ENCODE assay signal across 8 cellular contexts in the genomic region with DNA sequence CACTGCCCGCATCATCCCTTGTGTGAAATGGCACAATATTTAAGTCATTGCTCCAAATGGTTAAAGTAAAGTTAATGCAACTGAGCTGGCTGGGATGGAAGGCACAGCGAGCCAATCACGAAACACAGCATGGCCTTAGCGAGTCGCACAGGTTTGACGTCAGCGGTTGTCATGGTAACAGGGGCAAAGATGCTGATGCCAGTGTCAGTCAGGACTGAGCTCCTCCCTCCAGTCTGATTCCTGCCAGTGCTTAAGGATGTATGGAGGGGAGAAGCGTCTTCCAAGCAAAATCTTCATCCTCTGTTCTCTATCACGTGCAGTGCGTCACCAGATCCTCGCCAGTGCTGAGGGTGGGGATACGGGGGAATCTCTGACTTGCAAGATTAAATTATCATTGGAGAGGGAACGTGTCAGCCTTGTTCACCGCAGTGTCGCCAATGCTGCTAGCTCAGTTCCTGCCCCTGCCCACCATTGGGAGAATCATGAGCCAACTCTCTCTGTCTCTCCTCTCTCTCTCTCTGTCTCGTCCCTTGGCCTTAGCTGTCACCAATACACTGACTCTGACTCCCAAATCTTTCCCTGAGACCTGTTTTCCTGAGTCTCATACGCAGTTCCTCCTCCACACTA. TPM values are rescaled to one million over a fixed set of nuclear protein-coding genes. Genes with fewer than 3 reads are reported as not detected.
DNase-seq lines count a peak whose midpoint lies in the region; ATAC-seq, FAIRE-seq and TF ChIP-seq lines count a peak whose summit lies in the region.

No MANE protein-coding gene starts in this region.

- no peak for FAIRE-seq in HepG2 (lab: Jason Lieb, UNC)

- H4K20me1 ChIP-seq in Karpas-422 (ENCODE audit: insufficient read depth, low read depth, low read length): no peaks in the 10 kb centered on the region
- H4K20me1 ChIP-seq in HepG2 (ENCODE audit: insufficient read depth, low read length): no peaks in the 10 kb centered on the region

- intact Hi-C loops in HepG2 (cut with micrococcal nuclease; ENCODE audit: unreplicated experiment): no loop called here

- no peaks in the 10 kb centered on the region for H3K36me3 ChIP-seq in Karpas-422 (ENCODE audit: insufficient read depth, low read length)
- peaks cover 0 to 5% of the 10 kb centered on the region in 2 experiments; a peak in 1 of 5 replicates for H3K36me3 ChIP-seq in HepG2 (replicated peaks in 1 of 2; ENCODE audit: control insufficient read depth in 1 of 2, insufficient read depth in 2 of 2, low read length in 2 of 2)

- CTCF ChIA-PET in HepG2 (lab: Yijun Ruan, JAX; ENCODE audit: low intra/inter-chr PET ratio, low total read pairs): no interaction called here

- no peak for TF ChIP-seq POLR2A in HepG2 (IDR thresholded peaks at IDR 0.05; ENCODE audit: insufficient read depth in 1 of 2, low read depth in 2 of 2, low read length in 2 of 2)

- no peak overlapping the region for H3K27ac ChIP-seq in Karpas-422 (ENCODE audit: low read length)
- no peak overlapping the region for H3K27ac ChIP-seq in HepG2 (ENCODE audit: extremely low read length, insufficient read depth, low read length)

- H3K9ac ChIP-seq in Karpas-422 (ENCODE audit: low read length) (peak overlapping the region; percentile 29), HepG2 (ENCODE audit: insufficient read depth, low read depth, low read length) (no peak overlapping the region)

- TF ChIP-seq RAD21 in HepG2 (CRISPR knock-in tag; IDR thresholded peaks at IDR 0.05): no peak

- no peak for TF ChIP-seq EP300 in HepG2 (IDR thresholded peaks at IDR 0.05; ENCODE audit: low read depth in 2 of 2, low read length in 2 of 2)
- no peak for TF ChIP-seq EP300 in HepG2 (CRISPR knock-in tag; IDR thresholded peaks at IDR 0.05; ENCODE audit: borderline replicate concordance)

- no peaks in the 10 kb centered on the region for H3K9me3 ChIP-seq in Karpas-422 (ENCODE audit: low read length)
- no peaks in the 10 kb centered on the region for H3K9me3 ChIP-seq in HepG2 (ENCODE audit: low read length)

- ATAC-seq in HepG2: no peak
- ATAC-seq in GM19397 (IDR thresholded peaks at IDR 0.05; ENCODE audit: unreplicated experiment): no peak

- in situ Hi-C loops in HepG2 (cut with HindIII; ENCODE audit: extremely low pct_ligation_motif_present, low pct_unique_long_range_greater_than_20kb) (no loop called here), ACHN (cut with HindIII; ENCODE audit: low pct_ligation_motif_present, low pct_unique_long_range_greater_than_20kb, low sequenced_read_pairs) (no loop called here)

- H3K27me3 ChIP-seq in Karpas-422 (ENCODE audit: low read length) (no peaks in the 10 kb centered on the region), HepG2 (ENCODE audit: control insufficient read depth in 1 of 2, insufficient read depth in 2 of 2, low read length in 2 of 2) (no peaks in the 10 kb centered on the region)

- H2AFZ ChIP-seq in Karpas-422 (ENCODE audit: low read length) (0 out of 2 replicates have a peak overlapping the region, but pooled peaks have one; percentile 36), HepG2 (ENCODE audit: low read length) (no peak overlapping the region)

- 98% methylated on average over 17 of the region's 17 CpGs for WGBS in HepG2 (ENCODE audit: low lambda C conversion rate)

- H3K4me3 ChIP-seq in Karpas-422 (ENCODE audit: low read length) (peak overlapping the region; percentile 46; the same call in 1 of the 2 replicates), HepG2 (replicated peaks in 1 of 3; ENCODE audit: insufficient read depth in 1 of 3, low read depth in 2 of 3, low read length in 3 of 3) (no peak overlapping the region)

- H3K4me2 ChIP-seq in Karpas-422 (ENCODE audit: low read depth, low read length, poor library complexity, severe bottlenecking) (peak overlapping the region; percentile 50), HepG2 (ENCODE audit: low read depth, low read length) (no peak overlapping the region)

- peak; percentile 87 for DNase-seq in AG20443 (ENCODE audit: low spot score)
- DNase-seq in Karpas-422: peak; percentile 91
- peak; percentile 66 for DNase-seq in dermis blood vessel endothelial cell
- DNase-seq in HepG2 (ENCODE audit: low spot score): no peak
- no peak for DNase-seq in activated T-cell treated with anti-CD3 and anti-CD28 coated beads, Interleukin-2, amount 50 U/mL, for 1 hour
- DNase-seq in effector CD8-positive, alpha-beta T cell (lab: John Stamatoyannopoulos, UW): no peak
- no peak for DNase-seq in ACHN

- no TSS peak for BruUV-seq in HepG2 (replicated peaks; lab: Mats Ljungman, UMichigan)

- POLR2A ChIA-PET in HepG2 (lab: Yijun Ruan, JAX): no interaction called here

- TF ChIP-seq CTCF in HepG2 (CRISPR knock-in tag; IDR thresholded peaks at IDR 0.05): no peak

- no peaks in the 10 kb centered on the region for H3K9me2 ChIP-seq in Karpas-422 (replicated peaks; ENCODE audit: insufficient read depth, low read length)

- H3K4me1 ChIP-seq in Karpas-422 (ENCODE audit: low read length): peaks cover 5% of the 10 kb centered on the region
- H3K4me1 ChIP-seq in HepG2 (ENCODE audit: insufficient read depth, low read length): no peaks in the 10 kb centered on the region

- H3K79me2 ChIP-seq in Karpas-422 (ENCODE audit: low read length): no peaks in the 10 kb centered on the region
- H3K79me2 ChIP-seq in HepG2 (ENCODE audit: insufficient read depth, low read length): no peaks in the 10 kb centered on the region

TF ChIP-seq in HepG2, 621 proteins besides CTCF, POLR2A, EP300 and RAD21 (continues in another document):
- no peak for TF ChIP-seq HNF1B (CRISPR knock-in tag; IDR thresholded peaks at IDR 0.05)

RNA-seq across cellular contexts. Expression of gene TSPYL4, which starts 24.5 kb away (rescaled TPM):
- total RNA-seq in Karpas-422 (2014; rRNA removed; shearing (Covaris generic); ENCODE audit: low replicate concordance): 19.8 and 24.9 TPM in 2 replicates
- total RNA-seq in dermis blood vessel endothelial cell: 7.5 and 10.6 TPM in 2 replicates
- 19.7 and 24.0 TPM in 2 replicates for total RNA-seq in HepG2 (2016; rRNA removed; fragmentation: Illumina TruSeq; extraction: Trizol)
- 1.1 TPM in 2 replicates for total RNA-seq in HepG2 (2016; cell fraction: cytosol; rRNA removed; fragmentation: Illumina TruSeq; extraction: Trizol; ENCODE audit: low read depth)
- total RNA-seq in HepG2 (2016; cell fraction: insoluble cytoplasmic fraction; rRNA removed; fragmentation: Illumina TruSeq; extraction: Trizol): 20.0 and 20.4 TPM in 2 replicates
- total RNA-seq in HepG2 (2016; cell fraction: membrane; rRNA removed; fragmentation: Illumina TruSeq; extraction: Trizol): 6.4 and 6.9 TPM in 2 replicates
- total RNA-seq in HepG2 (2016; cell fraction: nucleus; rRNA removed; fragmentation: Illumina TruSeq; extraction: Trizol): 18.6 and 19.0 TPM in 2 replicates
- polyA plus RNA-seq in HepG2 (2011; rRNA removed): 18.0 and 20.4 TPM in 2 replicates
- polyA plus RNA-seq in HepG2 (2011; cell fraction: cytosol; rRNA removed): 11.2 and 16.9 TPM in 2 replicates
- polyA plus RNA-seq in HepG2 (2011; cell fraction: nucleus; rRNA removed): 25.8 and 34.6 TPM in 2 replicates
- polyA plus RNA-seq in HepG2 (2012): 15.2 and 16.7 TPM in 2 replicates
- polyA plus RNA-seq in HepG2 (2016; cell fraction: cytosol; fragmentation: Illumina TruSeq; extraction: Trizol; ENCODE audit: low read depth): 0.89 and 0.94 TPM in 2 replicates
- 27.8 and 29.9 TPM in 2 replicates for polyA plus RNA-seq in HepG2 (2016; cell fraction: insoluble cytoplasmic fraction; fragmentation: Illumina TruSeq; extraction: Trizol; ENCODE audit: low read depth)
- polyA plus RNA-seq in HepG2 (2016; cell fraction: membrane; fragmentation: Illumina TruSeq; extraction: Trizol; ENCODE audit: low read depth): 3.6 and 4.2 TPM in 2 replicates
- 31.9 and 32.8 TPM in 2 replicates for polyA plus RNA-seq in HepG2 (2016; cell fraction: nucleus; fragmentation: Illumina TruSeq; extraction: Trizol; ENCODE audit: insufficient read depth, low read depth)
- 11.2 and 20.8 TPM in 2 replicates for polyA minus RNA-seq in HepG2 (2011; rRNA and poly(A)+ RNA removed; ENCODE audit: low replicate concordance)
- 8.8 and 9.8 TPM in 2 replicates for polyA minus RNA-seq in HepG2 (2011; cell fraction: cytosol; rRNA and poly(A)+ RNA removed)
- polyA minus RNA-seq in HepG2 (2011; cell fraction: nucleus; rRNA and poly(A)+ RNA removed): 11.8 and 15.0 TPM in 2 replicates

RNA-seq across cellular contexts. Expression of gene TSPYL1, which starts 50.3 kb away (rescaled TPM):
- total RNA-seq in Karpas-422 (2014; rRNA removed; shearing (Covaris generic); ENCODE audit: low replicate concordance): 38.8 and 46.0 TPM in 2 replicates
- 53.3 and 64.0 TPM in 2 replicates for total RNA-seq in dermis blood vessel endothelial cell
- 93.0 and 102 TPM in 2 replicates for total RNA-seq in HepG2 (2016; rRNA removed; fragmentation: Illumina TruSeq; extraction: Trizol)
- 6.2 and 7.3 TPM in 2 replicates for total RNA-seq in HepG2 (2016; cell fraction: cytosol; rRNA removed; fragmentation: Illumina TruSeq; extraction: Trizol; ENCODE audit: low read depth)
- total RNA-seq in HepG2 (2016; cell fraction: insoluble cytoplasmic fraction; rRNA removed; fragmentation: Illumina TruSeq; extraction: Trizol): 86.9 and 96.9 TPM in 2 replicates
- total RNA-seq in HepG2 (2016; cell fraction: membrane; rRNA removed; fragmentation: Illumina TruSeq; extraction: Trizol): 27.1 and 29.7 TPM in 2 replicates
- total RNA-seq in HepG2 (2016; cell fraction: nucleus; rRNA removed; fragmentation: Illumina TruSeq; extraction: Trizol): 43.2 and 44.5 TPM in 2 replicates
- polyA plus RNA-seq in HepG2 (2011; rRNA removed): 28.3 and 33.0 TPM in 2 replicates
- polyA plus RNA-seq in HepG2 (2011; cell fraction: cytosol; rRNA removed): 20.4 and 29.5 TPM in 2 replicates
- polyA plus RNA-seq in HepG2 (2011; cell fraction: nucleus; rRNA removed): 10.7 and 13.8 TPM in 2 replicates
- 34.7 and 37.0 TPM in 2 replicates for polyA plus RNA-seq in HepG2 (2012)
- polyA plus RNA-seq in HepG2 (2016; cell fraction: cytosol; fragmentation: Illumina TruSeq; extraction: Trizol; ENCODE audit: low read depth): 3.1 and 3.8 TPM in 2 replicates
- 70.1 and 81.8 TPM in 2 replicates for polyA plus RNA-seq in HepG2 (2016; cell fraction: insoluble cytoplasmic fraction; fragmentation: Illumina TruSeq; extraction: Trizol; ENCODE audit: low read depth)
- 12.6 and 14.3 TPM in 2 replicates for polyA plus RNA-seq in HepG2 (2016; cell fraction: membrane; fragmentation: Illumina TruSeq; extraction: Trizol; ENCODE audit: low read depth)
- polyA plus RNA-seq in HepG2 (2016; cell fraction: nucleus; fragmentation: Illumina TruSeq; extraction: Trizol; ENCODE audit: insufficient read depth, low read depth): 43.9 and 44.2 TPM in 2 replicates
- 96.9 and 99.6 TPM in 2 replicates for polyA minus RNA-seq in HepG2 (2011; rRNA and poly(A)+ RNA removed; ENCODE audit: low replicate concordance)
- polyA minus RNA-seq in HepG2 (2011; cell fraction: cytosol; rRNA and poly(A)+ RNA removed): 45.5 and 51.8 TPM in 2 replicates
- polyA minus RNA-seq in HepG2 (2011; cell fraction: nucleus; rRNA and poly(A)+ RNA removed): 24.7 and 35.2 TPM in 2 replicates

Comparison
In these comparisons a context has a peak if more than half of its experiments do, and no peak if none do; other contexts are left out.
1. DNase-seq: peak in AG20443 (single experiment), Karpas-422 (single experiment) and dermis blood vessel endothelial cell (single experiment); none in HepG2 (single experiment), activated T-cell treated with anti-CD3 and anti-CD28 coated beads, Interleukin-2, amount 50 U/mL, for 1 hour (single experiment), effector CD8-positive, alpha-beta T cell (single experiment) and ACHN (single experiment).